ENCODE assay signal across 17 cellular contexts in genomic region chr10:12338981-12339380, GRCh38. TPM values are rescaled to one million over a fixed set of nuclear protein-coding genes. Genes with fewer than 3 reads are reported as not detected.
DNase-seq lines count a peak whose midpoint lies in the region; FAIRE-seq and TF ChIP-seq lines count a peak whose summit lies in the region.
"Had no signal": no experiment of that assay in that cellular context is flagged by ENCODE, and none has a peak within 500 bp of the region (broad histone marks: within the 10 kb centered on the region; RNA-seq: fewer than 3 reads in every experiment).

No MANE protein-coding gene starts in this region.

- H3K27ac ChIP-seq in OCI-LY7 (ENCODE audit: low read depth, low read length, poor library complexity, severe bottlenecking) = peak overlapping the region; percentile 38
- no peak overlapping the region for H3K27ac ChIP-seq in astrocyte (ENCODE audit: low read depth, low read length)
- H3K27ac ChIP-seq in trophoblast cell (ENCODE audit: low read depth, low read length) = no peak overlapping the region
- no peak overlapping the region for H3K27ac ChIP-seq in prostate gland
- H3K27ac ChIP-seq in mesendoderm (ENCODE audit: low read depth, low read length) = no peak overlapping the region
- H3K27ac ChIP-seq: BLaER1 treated with 17β-estradiol and CSF1 and Interleukin-3, amounts not matched to agents 10 nM and 100 nM had no signal

- no peaks in the 10 kb centered on the region for H3K27me3 Mint-ChIP-seq in astrocyte (ENCODE audit: low read depth, unreplicated experiment)
- H3K27me3 Mint-ChIP-seq: B cell had no signal

- H3K4me3 ChIP-seq in OCI-LY7 (ENCODE audit: low read depth, low read length, poor library complexity, severe bottlenecking) = no peak overlapping the region
- no peak overlapping the region for H3K4me3 ChIP-seq in astrocyte (ENCODE audit: insufficient read depth, low read depth, low read length)
- no peak overlapping the region for H3K4me3 ChIP-seq in trophoblast cell (ENCODE audit: low read depth, low read length)
- H3K4me3 ChIP-seq in prostate gland = no peak overlapping the region
- no peak overlapping the region for H3K4me3 ChIP-seq in mesendoderm (ENCODE audit: low read length)
- H3K4me3 ChIP-seq: BLaER1 treated with 17β-estradiol and CSF1 and Interleukin-3, amounts not matched to agents 10 nM and 100 nM; GM12878; GM23338 had no signal

- WGBS in trophoblast cell (ENCODE audit: extremely low coverage, insufficient coverage, insufficient read length) = no CpG with 5 or more reads among the region's 4 CpGs
- WGBS in prostate gland = 58% methylated on average over 4 of the region's 4 CpGs
- WGBS in mesendoderm (ENCODE audit: extremely low coverage, insufficient coverage, low lambda C conversion rate) = no CpG with 5 or more reads among the region's 4 CpGs

- H3K79me2 ChIP-seq in OCI-LY7 (ENCODE audit: insufficient read depth, low read depth, low read length) (no peaks in the 10 kb centered on the region), astrocyte (ENCODE audit: insufficient read depth, low read length) (no peaks in the 10 kb centered on the region), trophoblast cell (ENCODE audit: control insufficient read depth, insufficient read depth, low read length, poor library complexity) (no peaks in the 10 kb centered on the region), mesendoderm (ENCODE audit: control insufficient read depth, insufficient read depth, low read length) (no peaks in the 10 kb centered on the region)

- H3K23ac ChIP-seq in trophoblast cell (ENCODE audit: low read length) (no peak overlapping the region), mesendoderm (ENCODE audit: low read length) (no peak overlapping the region)

- TF ChIP-seq CTCF in OCI-LY7 (conservative IDR thresholded peaks at IDR 0.05; ENCODE audit: low read length) (no peak), astrocyte (IDR thresholded peaks at IDR 0.05; ENCODE audit: insufficient read depth, low read depth, low read length) (no peak), prostate gland (IDR thresholded peaks at IDR 0.05) (no peak)

- H3K4me3 Mint-ChIP-seq in astrocyte (ENCODE audit: unreplicated experiment) = peak overlapping the region; percentile 11
- H3K4me3 Mint-ChIP-seq: B cell; CD8-positive, alpha-beta T cell; GM23338 had no signal

- H2AK5ac ChIP-seq in trophoblast cell (ENCODE audit: low read length) (no peak overlapping the region), mesendoderm (ENCODE audit: low read length) (no peak overlapping the region)

- H3K4ac ChIP-seq in trophoblast cell (ENCODE audit: low read depth, low read length) (no peak overlapping the region), mesendoderm (ENCODE audit: low read depth, low read length) (no peak overlapping the region)

- H3K56ac ChIP-seq in mesendoderm (ENCODE audit: low read length) = no peak overlapping the region

- POLR2A ChIA-PET in OCI-LY7 (lab: Charles Lee) = interaction anchor here (0.6 to 2.5 kb wide), 3 partner anchors 10 to 78 kb away, joined by 3 to 12 read pairs (median 3); partner anchors contain the start of gene CAMK1D

- H4K8ac ChIP-seq in trophoblast cell (ENCODE audit: low read depth, low read length) = no peak overlapping the region
- no peak overlapping the region for H4K8ac ChIP-seq in mesendoderm (ENCODE audit: low read depth, low read length)

- H2BK120ac ChIP-seq in trophoblast cell (ENCODE audit: insufficient read depth, low read length, poor library complexity) = no peak overlapping the region
- no peak overlapping the region for H2BK120ac ChIP-seq in mesendoderm (ENCODE audit: low read depth, low read length)

- no peak overlapping the region for H2BK12ac ChIP-seq in trophoblast cell (ENCODE audit: low read length)

- H3K9me3 Mint-ChIP-seq in astrocyte (ENCODE audit: unreplicated experiment) = peaks cover 3% of the 10 kb centered on the region
- H3K9me3 Mint-ChIP-seq: GM23338 had no signal

- CTCF ChIA-PET in OCI-LY7 (lab: Charles Lee; ENCODE audit: unreplicated experiment) = no interaction called here

- H3K36me3 ChIP-seq in OCI-LY7 (ENCODE audit: insufficient read depth, low read length) (no peaks in the 10 kb centered on the region), astrocyte (ENCODE audit: insufficient read depth, low read length) (no peaks in the 10 kb centered on the region), trophoblast cell (ENCODE audit: control insufficient read depth in 1 of 2, insufficient read depth in 2 of 2, low read length in 2 of 2) (no peaks in the 10 kb centered on the region), prostate gland (no peaks in the 10 kb centered on the region), mesendoderm (ENCODE audit: control insufficient read depth, insufficient read depth, low read length) (no peaks in the 10 kb centered on the region)
- H3K36me3 ChIP-seq: BLaER1 treated with 17β-estradiol and CSF1 and Interleukin-3, amounts not matched to agents 10 nM and 100 nM had no signal

- H3K27me3 ChIP-seq in astrocyte (ENCODE audit: insufficient read depth, low read length) (no peaks in the 10 kb centered on the region), trophoblast cell (ENCODE audit: insufficient read depth, low read length) (no peaks in the 10 kb centered on the region), prostate gland (replicated peaks; ENCODE audit: insufficient read depth) (no peaks in the 10 kb centered on the region), mesendoderm (ENCODE audit: insufficient read depth, low read length, poor library complexity) (no peaks in the 10 kb centered on the region)
- H3K27me3 ChIP-seq: BLaER1 treated with 17β-estradiol and CSF1 and Interleukin-3, amounts not matched to agents 10 nM and 100 nM had no signal

- no peaks in the 10 kb centered on the region for H3K9me2 ChIP-seq in OCI-LY7 (ENCODE audit: insufficient read depth, low read length)

- peaks cover 5% of the 10 kb centered on the region; the same call in 1 of the 2 replicates for H3K9me3 ChIP-seq in OCI-LY7 (ENCODE audit: low read length)
- H3K9me3 ChIP-seq in astrocyte (ENCODE audit: insufficient read depth, low read depth, low read length) = no peaks in the 10 kb centered on the region
- H3K9me3 ChIP-seq in trophoblast cell (ENCODE audit: insufficient read depth, low read depth, low read length) = no peaks in the 10 kb centered on the region
- no peaks in the 10 kb centered on the region for H3K9me3 ChIP-seq in prostate gland
- H3K9me3 ChIP-seq: BLaER1 treated with 17β-estradiol and CSF1 and Interleukin-3, amounts not matched to agents 10 nM and 100 nM had no signal

- H3K18ac ChIP-seq in trophoblast cell (ENCODE audit: low read length) (no peak overlapping the region), mesendoderm (ENCODE audit: low read length) (no peak overlapping the region)

- H4K91ac ChIP-seq in trophoblast cell (ENCODE audit: low read depth, low read length) = no peak overlapping the region

- H3K36me3 Mint-ChIP-seq in astrocyte (ENCODE audit: low read depth, unreplicated experiment) = no peaks in the 10 kb centered on the region
- H3K36me3 Mint-ChIP-seq: CD8-positive, alpha-beta T cell had no signal

- no peak for FAIRE-seq in astrocyte (lab: Jason Lieb, UNC)
- FAIRE-seq: GM12878, GM19239, H54 had no signal

- no peak overlapping the region; the same call in 1 of the 2 replicates for H3K4me2 ChIP-seq in OCI-LY7 (ENCODE audit: low read length)
- no peak overlapping the region for H3K4me2 ChIP-seq in astrocyte (ENCODE audit: low read length)
- H3K4me2 ChIP-seq in trophoblast cell (ENCODE audit: low read length) = no peak overlapping the region
- H3K4me2 ChIP-seq in mesendoderm (ENCODE audit: low read length) = no peak overlapping the region
- H3K4me2 ChIP-seq: GM23338 had no signal

- peaks cover 27% of the 10 kb centered on the region for H3K4me1 Mint-ChIP-seq in astrocyte (ENCODE audit: low read depth, unreplicated experiment)
- H3K4me1 Mint-ChIP-seq: GM23338 had no signal

- intact Hi-C loops in OCI-LY7 (cut with micrococcal nuclease; ENCODE audit: unreplicated experiment) (no loop called here), prostate gland (cut with DNase I) (no loop called here)

- no peak overlapping the region for H3K14ac ChIP-seq in trophoblast cell (ENCODE audit: low read length)

- H3K79me1 ChIP-seq in trophoblast cell (ENCODE audit: low read length) (no peaks in the 10 kb centered on the region), mesendoderm (ENCODE audit: low read length) (no peaks in the 10 kb centered on the region)

- no peak overlapping the region for H3K9ac ChIP-seq in astrocyte (ENCODE audit: low read length)
- H3K9ac ChIP-seq in trophoblast cell (ENCODE audit: low read length) = no peak overlapping the region
- H3K9ac ChIP-seq in mesendoderm (ENCODE audit: low read length) = no peak overlapping the region
- H3K9ac ChIP-seq: BLaER1 treated with 17β-estradiol and CSF1 and Interleukin-3, amounts not matched to agents 10 nM and 100 nM had no signal

- H2AFZ ChIP-seq in OCI-LY7 (ENCODE audit: low read length) (no peak overlapping the region), astrocyte (ENCODE audit: low read depth, low read length) (no peak overlapping the region), trophoblast cell (ENCODE audit: insufficient read depth, low read length, poor library complexity) (no peak overlapping the region)
- H2AFZ ChIP-seq: GM23338 had no signal

- no peak for TF ChIP-seq POLR2A in prostate gland (IDR thresholded peaks at IDR 0.05)

- no peak overlapping the region for H4K5ac ChIP-seq in mesendoderm (ENCODE audit: low read length)

- DNase-seq in OCI-LY7 (ENCODE audit: low spot score) = no peak
- DNase-seq in astrocyte (ENCODE audit: low read depth) = no peak
- DNase-seq in trophoblast cell = peak; percentile 75 to 89
- no peak for DNase-seq in epidermal melanocyte (ENCODE audit: insufficient read length, low spot score)
- no peak for DNase-seq in prostate gland (ENCODE audit: low spot score)
- no peak for DNase-seq in mesendoderm
- DNase-seq: Calu3; CD8-positive, alpha-beta T cell; DMS79 treated with DMSO at 0.1 percent for 48 hours; EL; HCEC 1CT had no signal

- H2BK15ac ChIP-seq in mesendoderm (replicated peaks; ENCODE audit: low read depth) = no peak overlapping the region

- H4K20me1 ChIP-seq in OCI-LY7 (ENCODE audit: insufficient read depth, low read length) = no peaks in the 10 kb centered on the region
- no peaks in the 10 kb centered on the region for H4K20me1 ChIP-seq in astrocyte (ENCODE audit: insufficient read depth, low read length)
- H4K20me1 ChIP-seq: BLaER1 treated with 17β-estradiol and CSF1 and Interleukin-3, amounts not matched to agents 10 nM and 100 nM had no signal

- H2BK5ac ChIP-seq in trophoblast cell (ENCODE audit: low read depth, low read length, poor library complexity) (no peak overlapping the region), mesendoderm (ENCODE audit: low read length) (no peak overlapping the region)

- peaks cover 67% of the 10 kb centered on the region for H3K4me1 ChIP-seq in OCI-LY7 (ENCODE audit: insufficient read depth, low read length, poor library complexity, severe bottlenecking)
- peaks cover 25% of the 10 kb centered on the region for H3K4me1 ChIP-seq in astrocyte (ENCODE audit: insufficient read depth, low read length)
- H3K4me1 ChIP-seq in trophoblast cell (ENCODE audit: control insufficient read depth in 1 of 2, insufficient read depth in 2 of 2, low read length in 2 of 2) = peaks cover 0 to under 1% of the 10 kb centered on the region in 2 experiments
- H3K4me1 ChIP-seq in prostate gland (replicated peaks) = no peaks in the 10 kb centered on the region
- H3K4me1 ChIP-seq in mesendoderm (ENCODE audit: control insufficient read depth, low read depth, low read length) = no peaks in the 10 kb centered on the region

- no peak overlapping the region for H3K27ac Mint-ChIP-seq in astrocyte (ENCODE audit: unreplicated experiment)
- H3K27ac Mint-ChIP-seq: CD8-positive, alpha-beta T cell; GM23338 had no signal

- no TSS peak for BruUV-seq in OCI-LY7 (replicated peaks; lab: Mats Ljungman, UMichigan)

- H4K12ac ChIP-seq in trophoblast cell (ENCODE audit: low read depth, low read length) = no peak overlapping the region

RNA-seq across cellular contexts. Expression of gene CAMK1D, which starts 10.4 kb away (rescaled TPM):
- total RNA-seq in OCI-LY7 (2014; rRNA removed; shearing (Covaris generic)) = 17.8 and 19.0 TPM in 2 replicates
- total RNA-seq in OCI-LY7 (2022) = 25.6 and 28.0 TPM in 2 replicates
- total RNA-seq in astrocyte = 23.6 and 27.4 TPM in 2 replicates
- polyA plus RNA-seq in trophoblast cell (2013) = 0.26 and 0.28 TPM in 2 replicates
- 10 to 100 TPM in 1 of 2 donors, 1 to 10 TPM in 1; 4.8 to 14.5 TPM for total RNA-seq in prostate gland
- polyA plus RNA-seq in mesendoderm (2013, experiment 1 of 2) = 5.5 TPM
- polyA plus RNA-seq in mesendoderm (2013, experiment 2 of 2) = 6.2 TPM

Comparison
In these comparisons a context has a peak if more than half of its experiments do, and no peak if none do; other contexts are left out.
1. DNase-seq: peak in trophoblast cell (2 of 2); none in OCI-LY7 (single experiment), astrocyte (single experiment), epidermal melanocyte (single experiment), prostate gland (single experiment) and mesendoderm (single experiment).